ENCODE assay signal across 1 cellular context in genomic region chr12:48794870-48795269, GRCh38.
A peak's percentile ranks its signal among the peaks of the same experiment; 100 is the strongest.
TF ChIP-seq lines count a peak whose summit lies in the region.

No MANE protein-coding gene starts in this region.

TF ChIP-seq in HEK293, 187 proteins besides CTCF, POLR2A, EP300 and RAD21 (continued from another document):
- TF ChIP-seq AEBP2 (tag by site-specific recombination; IDR thresholded peaks at IDR 0.05; ENCODE audit: borderline replicate concordance) (no peak), ZNF174 (tag by site-specific recombination; IDR thresholded peaks at IDR 0.05) (no peak), PRDM1 (tag by site-specific recombination; IDR thresholded peaks at IDR 0.05) (peak; percentile 94), ZFP3 (tag by site-specific recombination; IDR thresholded peaks at IDR 0.05; ENCODE audit: low read depth) (no peak)
